ENCODE assay signal across 1 cellular context in genomic region chr2:163723352-163723751, GRCh38.
TF ChIP-seq lines count a peak whose summit lies in the region.

No MANE protein-coding gene starts in this region.

TF ChIP-seq in liver, 16 proteins besides CTCF, POLR2A, EP300 and RAD21 (continued from another document):
- TF ChIP-seq MAX (IDR thresholded peaks at IDR 0.05) (no peak), SP1 (IDR thresholded peaks at IDR 0.05) (peak; percentile 35)
TF ChIP-seq in liver: peak in this region for 5.
